In genomic region chr7:139725077-139725476, GRCh38 we compare ENCODE assay signal across 8 cellular contexts. TPM values are rescaled to one million over a fixed set of nuclear protein-coding genes. Genes with fewer than 3 reads are reported as not detected.
DNase-seq lines count a peak whose midpoint lies in the region; ATAC-seq, FAIRE-seq and TF ChIP-seq lines count a peak whose summit lies in the region.

No MANE protein-coding gene starts in this region.

- peaks cover 24% of the 10 kb centered on the region for H3K4me1 ChIP-seq in hepatocyte (ENCODE audit: insufficient read depth)

- FAIRE-seq in HTR-8/SVneo (lab: Jason Lieb, UNC): no peak

- no peak overlapping the region for H3K4me3 ChIP-seq in HFF-Myc (replicated peaks; ENCODE audit: low read depth, low read length)
- no peak overlapping the region for H3K4me3 ChIP-seq in hepatocyte

- no peaks in the 10 kb centered on the region for H3K36me3 ChIP-seq in hepatocyte (replicated peaks; ENCODE audit: insufficient read depth, low read depth)

- peaks cover 36% of the 10 kb centered on the region for H4K20me1 ChIP-seq in hepatocyte (ENCODE audit: insufficient read depth, poor library complexity, severe bottlenecking)

- WGBS in hepatocyte (ENCODE audit: low lambda C conversion rate, missing lambda C conversion rate): 77% methylated on average over 6 of the region's 6 CpGs

- peaks cover 95% of the 10 kb centered on the region for H3K79me2 ChIP-seq in hepatocyte

- H3K27ac ChIP-seq in hepatocyte: peak overlapping the region; percentile 71

- peak; percentile 16 for DNase-seq in HFF-Myc (ENCODE audit: extremely low read depth, low read depth)
- peak; percentile 31 for DNase-seq in NCI-H2029 (lab: John Stamatoyannopoulos, UW)
- DNase-seq in hepatocyte (ENCODE audit: low spot score): no peak
- no peak for DNase-seq in retina
- DNase-seq in HTR-8/SVneo (ENCODE audit: insufficient read length, low spot score): no peak
- no peak for DNase-seq in activated CD8-positive, alpha-beta memory T cell treated with anti-CD3 and anti-CD28 coated beads, Interleukin-2, amount 50 U/mL, for 4 hours
- no peak for DNase-seq in activated gamma-delta T cell (lab: John Stamatoyannopoulos, UW)

- TF ChIP-seq CTCF in HFF-Myc (IDR thresholded peaks at IDR 0.05; ENCODE audit: low read depth, low read length, missing control alignments): no peak
- TF ChIP-seq CTCF in hepatocyte (IDR thresholded peaks at IDR 0.05; ENCODE audit: poor library complexity): no peak

- no peak overlapping the region for H3K4me2 ChIP-seq in hepatocyte

- peak; percentile 63 for ATAC-seq in GM18508 (IDR thresholded peaks at IDR 0.05; ENCODE audit: insufficient read depth, unreplicated experiment)

- H3K27me3 ChIP-seq in hepatocyte: no peaks in the 10 kb centered on the region

- no peaks in the 10 kb centered on the region for H3K9me3 ChIP-seq in hepatocyte (ENCODE audit: low read depth)

- no peaks in the 10 kb centered on the region for H3K9me2 ChIP-seq in hepatocyte (replicated peaks; ENCODE audit: insufficient read depth)

- no peak overlapping the region for H2AFZ ChIP-seq in hepatocyte

RNA-seq across cellular contexts. Expression of gene HIPK2, which starts 52.7 kb away (rescaled TPM):
- total RNA-seq in hepatocyte: 18.5 and 22.9 TPM in 2 replicates
- 12.2 and 18.2 TPM in 2 replicates for polyA plus RNA-seq in hepatocyte

Comparison
In these comparisons a context has a peak if more than half of its experiments do, and no peak if none do; other contexts are left out.
1. DNase-seq: peak in HFF-Myc (single experiment) and NCI-H2029 (single experiment); none in hepatocyte (single experiment), retina (single experiment), HTR-8/SVneo (single experiment), activated CD8-positive, alpha-beta memory T cell treated with anti-CD3 and anti-CD28 coated beads, Interleukin-2, amount 50 U/mL, for 4 hours (single experiment) and activated gamma-delta T cell (single experiment).